ENCODE assay signal across 7 cellular contexts in the genomic region with DNA sequence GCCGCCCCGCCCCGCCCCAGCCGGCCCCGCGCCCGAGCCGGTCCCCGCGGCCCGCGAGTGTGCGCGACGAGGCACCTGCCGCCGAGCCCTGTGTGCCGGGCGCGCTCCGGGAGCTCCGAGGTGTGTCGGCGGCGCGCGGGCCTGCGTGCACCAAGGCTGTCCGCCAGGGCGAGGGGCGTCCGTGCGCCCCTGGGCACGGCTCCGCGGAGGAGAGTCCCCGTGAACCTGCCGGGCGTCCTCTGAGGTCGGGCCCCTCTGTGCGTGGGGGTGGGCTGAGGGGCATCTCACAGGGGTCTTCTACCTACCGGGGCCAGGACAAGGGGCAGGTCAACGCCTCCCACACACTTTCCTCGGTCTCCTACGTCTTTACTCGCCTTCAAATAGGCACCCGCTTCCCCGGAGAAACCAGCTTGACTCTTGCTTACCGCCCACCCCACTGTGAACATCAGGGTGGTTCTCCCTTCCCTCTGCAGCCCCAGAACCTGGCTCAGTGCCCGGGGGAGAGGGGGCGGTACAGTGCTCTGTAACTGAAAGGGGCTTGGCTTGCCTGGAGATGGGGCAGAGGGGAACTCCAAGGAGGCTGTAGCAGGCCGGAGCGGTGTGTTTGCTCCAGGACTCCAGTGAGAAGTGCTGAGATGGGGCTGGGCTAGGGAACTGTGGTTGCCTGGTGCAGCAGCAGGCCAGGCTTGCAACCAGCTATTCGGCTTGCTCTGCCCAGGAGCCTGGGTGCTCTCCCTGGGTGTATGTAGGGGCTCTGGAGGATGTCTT. TPM values are rescaled to one million over a fixed set of nuclear protein-coding genes. Genes with fewer than 3 reads are reported as not detected.
DNase-seq lines count a peak whose midpoint lies in the region; ATAC-seq, FAIRE-seq and TF ChIP-seq lines count a peak whose summit lies in the region.

A gene (minus strand): TSS at position 94 of the 768 bp plus-strand sequence. CDS start 175 bp downstream, outside the sequence.

- no peaks in the 10 kb centered on the region for H3K9me3 ChIP-seq in pancreas

- H3K4me3 Mint-ChIP-seq in activated T-cell treated with anti-CD3 and anti-CD28 coated beads, Interleukin-2, amount 50 U/mL, for 72 hours = peak within 1 kb of the TSS; percentile 96 to 99

- peak within 1 kb of the TSS; percentile 91 for H3K27ac Mint-ChIP-seq in activated T-cell treated with anti-CD3 and anti-CD28 coated beads, Interleukin-2, amount 50 U/mL, for 72 hours

- H3K36me3 ChIP-seq in pancreas (peaks cover 0 to 7% (median 3%) of the 10 kb centered on the region in 3 donors), urinary bladder (ENCODE audit: insufficient read depth) (no peaks in the 10 kb centered on the region)

- H3K4me1 ChIP-seq in pancreas = peaks cover 11 to 20% (median 11%) of the 10 kb centered on the region in 3 donors
- H3K4me1 ChIP-seq in urinary bladder (ENCODE audit: insufficient read depth) = no peaks in the 10 kb centered on the region

- peak; percentile 78 for DNase-seq in OCI-M1 (lab: John Stamatoyannopoulos, UW)
- peak; percentile 89 to 92 for DNase-seq in activated T-cell treated with anti-CD3 and anti-CD28 coated beads, Interleukin-2, amount 50 U/mL, for 72 hours
- DNase-seq in fibroblast of the aortic adventitia (ENCODE audit: low read depth) = no peak
- DNase-seq in pancreas = peak in 4 of 6 donors; percentile 54 to 88 (median 77)

- H3K4me3 ChIP-seq in fibroblast of the aortic adventitia (ENCODE audit: low read depth, low read length) (peak within 1 kb of the TSS; percentile 100), pancreas (peak within 1 kb of the TSS; percentile 44 to 96 (median 66)), urinary bladder (ENCODE audit: low read depth, low read length) (peak within 1 kb of the TSS; percentile 83)

- no peak for TF ChIP-seq CTCF in fibroblast of the aortic adventitia (IDR thresholded peaks at IDR 0.05; ENCODE audit: insufficient read depth, low read length)
- peak in 1 of 4 donors; percentile 23 for TF ChIP-seq CTCF in pancreas (IDR thresholded peaks at IDR 0.05)

- H3K9me3 Mint-ChIP-seq in activated T-cell treated with anti-CD3 and anti-CD28 coated beads, Interleukin-2, amount 50 U/mL, for 72 hours = no peaks in the 10 kb centered on the region

- H3K27me3 Mint-ChIP-seq in activated T-cell treated with anti-CD3 and anti-CD28 coated beads, Interleukin-2, amount 50 U/mL, for 72 hours (ENCODE audit: low read depth) = no peaks in the 10 kb centered on the region

- FAIRE-seq in pancreas (lab: Jason Lieb, UNC) = no peak

- no peaks in the 10 kb centered on the region for H3K27me3 ChIP-seq in pancreas

- H3K27ac ChIP-seq in pancreas = peak within 1 kb of the TSS; percentile 76 to 83 (median 80)
- H3K27ac ChIP-seq in urinary bladder (ENCODE audit: low read depth) = peak within 1 kb of the TSS; percentile 66

- ATAC-seq in GM18498 (IDR thresholded peaks at IDR 0.05; ENCODE audit: unreplicated experiment) (peak; percentile 33), HG03571 (IDR thresholded peaks at IDR 0.05; ENCODE audit: unreplicated experiment) (peak; percentile 24), pancreas (peak; percentile 16 to 37 (median 32))
- peak; percentile 50 to 58 for ATAC-seq in activated T-cell treated with anti-CD3 and anti-CD28 coated beads, Interleukin-2, amount 50 U/mL, for 72 hours (replicated peaks in 1 of 2)

- peaks cover 62% of the 10 kb centered on the region for H3K4me1 Mint-ChIP-seq in activated T-cell treated with anti-CD3 and anti-CD28 coated beads, Interleukin-2, amount 50 U/mL, for 72 hours (ENCODE audit: low read depth)

- 3 to 4% methylated on average over 47 to 54 of the region's 54 CpGs for WGBS in pancreas, 2 donors
- WGBS in urinary bladder = 2% methylated on average over 54 of the region's 54 CpGs

- intact Hi-C loops in pancreas (cut with DNase I) = loop anchor here in 1 of 3 donors (5.0 kb wide), 1 partner anchor 442 kb away; a partner anchor contains a TSS

- peaks cover 16 to 33% of the 10 kb centered on the region in 2 donors for H3K36me3 Mint-ChIP-seq in activated T-cell treated with anti-CD3 and anti-CD28 coated beads, Interleukin-2, amount 50 U/mL, for 72 hours (ENCODE audit: insufficient read depth in 2 of 2)

RNA-seq across cellular contexts. Expression of the gene that starts here (rescaled TPM):
- total RNA-seq in activated T-cell treated with anti-CD3 and anti-CD28 coated beads, Interleukin-2, amount 50 U/mL, for 72 hours = 10 to 100 TPM; 54.6 to 77.0 TPM
- total RNA-seq in fibroblast of the aortic adventitia (ENCODE audit: low replicate concordance) = 0.16 and 2.3 TPM in 2 replicates
- total RNA-seq in pancreas = 1 to 10 TPM; 1.3 to 5.2 (median 3.1) TPM
- polyA plus RNA-seq in pancreas = 1 to 10 TPM; 5.6 to 7.3 TPM
- total RNA-seq in urinary bladder = 1.8 TPM
- polyA plus RNA-seq in urinary bladder = 3.8 TPM

Comparison
In these comparisons a context has a peak if more than half of its experiments do, and no peak if none do; other contexts are left out.
1. RNA of the gene that starts here (total RNA-seq): 54.6 to 77.0 TPM in activated T-cell treated with anti-CD3 and anti-CD28 coated beads, Interleukin-2, amount 50 U/mL, for 72 hours; 1.3 to 5.2 TPM in pancreas, 0.16 to 2.3 TPM in fibroblast of the aortic adventitia and 1.8 TPM in urinary bladder (single experiment); every median in the first group is over 4 times any median in the second.
2. Peak in every context shown above with its lines, with median percentiles within 50 percentile points of each other: ATAC-seq and H3K4me3 ChIP-seq.